9 cellular contexts compared by ENCODE assay signal in genomic region chr12:47818701-47819543, GRCh38. TPM values are rescaled to one million over a fixed set of nuclear protein-coding genes. Genes with fewer than 3 reads are reported as not detected.
DNase-seq lines count a peak whose midpoint lies in the region; ATAC-seq, FAIRE-seq and TF ChIP-seq lines count a peak whose summit lies in the region.
"Had no signal": no experiment of that assay in that cellular context is flagged by ENCODE, and none has a peak within 500 bp of the region (broad histone marks: within the 10 kb centered on the region; RNA-seq: fewer than 3 reads in every experiment).

No MANE protein-coding gene starts in this region.

- peak; percentile 15 for TF ChIP-seq CTCF in GM12865 (IDR thresholded peaks at IDR 0.05; ENCODE audit: insufficient read depth, low read depth, low read length, missing control alignments)
- TF ChIP-seq CTCF in RWPE2 (IDR thresholded peaks at IDR 0.05; ENCODE audit: poor library complexity, severe bottlenecking) = peak; percentile 27
- TF ChIP-seq CTCF in K562 (IDR thresholded peaks at IDR 0.05 in 2 of 3, conservative IDR thresholded peaks at IDR 0.05 in 1 of 3; ENCODE audit: insufficient read depth in 2 of 3, low read depth in 1 of 3, low read length in 3 of 3) = peak; percentile 54 to 70 (median 63)

- DNase-seq in GM12865 (ENCODE audit: low read depth) (peak; percentile 50), RWPE2 (ENCODE audit: low spot score) (no peak), K562 (ENCODE audit: extremely low read depth in 1 of 4, low spot score in 3 of 4) (peak; percentile 77 to 83 (median 82)), T1000 (lab: John Stamatoyannopoulos, UW) (no peak), GF-D8 (lab: John Stamatoyannopoulos, UW) (no peak)

- no peaks in the 10 kb centered on the region for H4K20me1 ChIP-seq in K562 (replicated peaks; ENCODE audit: control insufficient read depth, insufficient read depth, low read length)

- peak overlapping the region; percentile 58 to 91 for H3K9ac ChIP-seq in K562 (ENCODE audit: insufficient read depth in 1 of 2, low read depth in 2 of 2, low read length in 2 of 2)
- H3K9ac ChIP-seq in skeletal muscle satellite cell (ENCODE audit: low read depth, low read length) = peak overlapping the region; percentile 92

- FAIRE-seq in K562 (lab: Jason Lieb, UNC) = no peak
- FAIRE-seq: endometrium had no signal

- intact Hi-C loops in K562 (cut with micrococcal nuclease) = loop anchor here (1.0 kb wide), 1 partner anchor 18 kb away; no protein-coding TSS in a partner anchor

- POLR2A ChIA-PET in K562 (lab: Yijun Ruan, JAX) = interaction anchor here (1.0 to 2.6 kb wide), 4 partner anchors 9 to 14 kb away, joined by 3 to 18 read pairs (median 6); no protein-coding TSS in a partner anchor

- H3K4me1 ChIP-seq in RWPE2 (ENCODE audit: insufficient read depth, poor library complexity, severe bottlenecking) (peaks cover 21% of the 10 kb centered on the region), K562 (replicated peaks in 1 of 2; ENCODE audit: control insufficient read depth in 2 of 2, insufficient read depth in 2 of 2, low read length in 2 of 2) (peaks cover 51 to 59% of the 10 kb centered on the region in 2 experiments), skeletal muscle satellite cell (ENCODE audit: control insufficient read depth, insufficient read depth, low read length) (peaks cover 76% of the 10 kb centered on the region)

- 0 out of 2 replicates have a peak overlapping the region, but pooled peaks have one; percentile 2 for H2AFZ ChIP-seq in K562 (ENCODE audit: low read depth, low read length)

- no peaks in the 10 kb centered on the region for H3K27me3 ChIP-seq in RWPE2 (ENCODE audit: insufficient read depth, poor library complexity, severe bottlenecking)
- H3K27me3 ChIP-seq in K562 (ENCODE audit: control insufficient read depth in 2 of 2, insufficient read depth in 2 of 2, low read length in 2 of 2) = no peaks in the 10 kb centered on the region
- H3K27me3 ChIP-seq in skeletal muscle satellite cell (ENCODE audit: control insufficient read depth, insufficient read depth, low read length) = no peaks in the 10 kb centered on the region

- WGBS in K562 (ENCODE audit: insufficient coverage, low coverage, missing lambda C conversion rate) = under 1% methylated on average over 37 of the region's 49 CpGs

- TF ChIP-seq POLR2A in K562 (conservative IDR thresholded peaks at IDR 0.05) = no peak

- peaks cover 66% of the 10 kb centered on the region for H3K79me2 ChIP-seq in K562 (ENCODE audit: control insufficient read depth, insufficient read depth, low read length)

- no peak for TF ChIP-seq EP300 in K562 (IDR thresholded peaks at IDR 0.05; ENCODE audit: low read length)

- in situ Hi-C loops in K562 (cut with MboI) = no loop called here

- CTCF ChIA-PET in K562 (lab: Yijun Ruan, JAX; ENCODE audit: low intra/inter-chr PET ratio) = interaction anchor here (0.5 to 2.6 kb wide), 3 partner anchors 16 to 104 kb away, joined by 3 to 17 read pairs (median 3); no protein-coding TSS in a partner anchor

- ATAC-seq in HG02840 (IDR thresholded peaks at IDR 0.05; ENCODE audit: low FRiP score, unreplicated experiment) (peak; percentile 42), RWPE2 (ENCODE audit: low read depth) (peak; percentile 6; the same call in 2 of the 3 replicates), K562 (peak; percentile 74)

- peak; percentile 72 to 75 for TF ChIP-seq RAD21 in K562 (CRISPR knock-in tag; conservative IDR thresholded peaks at IDR 0.05 in 1 of 2, IDR thresholded peaks at IDR 0.05 in 1 of 2)

- H3K9me3 ChIP-seq in RWPE2 (ENCODE audit: severe bottlenecking) (no peaks in the 10 kb centered on the region), K562 (replicated peaks; ENCODE audit: control insufficient read depth, insufficient read depth, low read depth, low read length) (no peaks in the 10 kb centered on the region), iPS-18c (ENCODE audit: control insufficient read depth, insufficient read depth, low read length) (no peaks in the 10 kb centered on the region), skeletal muscle satellite cell (replicated peaks; ENCODE audit: low read length) (no peaks in the 10 kb centered on the region)

- no TSS peak for BruUV-seq in K562 (replicated peaks; lab: Mats Ljungman, UMichigan)

- peak overlapping the region; percentile 83 for H3K4me2 ChIP-seq in K562 (ENCODE audit: insufficient read depth, low read length)
- peak overlapping the region; percentile 98 for H3K4me2 ChIP-seq in skeletal muscle satellite cell (ENCODE audit: low read length)

- H3K9me1 ChIP-seq in K562 (ENCODE audit: control insufficient read depth, insufficient read depth, low read length) = no peaks in the 10 kb centered on the region

- H3K36me3 ChIP-seq in RWPE2 (ENCODE audit: low read depth) = peaks cover 25% of the 10 kb centered on the region
- peaks cover 33% of the 10 kb centered on the region for H3K36me3 ChIP-seq in K562 (ENCODE audit: control insufficient read depth, insufficient read depth, low read length)
- H3K36me3 ChIP-seq in skeletal muscle satellite cell (ENCODE audit: insufficient read depth, low read length) = peaks cover 11% of the 10 kb centered on the region

- H3K27ac ChIP-seq in RWPE2 (ENCODE audit: poor library complexity, severe bottlenecking) (peak overlapping the region; percentile 95), K562 (ENCODE audit: extremely low read depth, low read depth, low read length) (peak overlapping the region; percentile 71)

- H3K4me3 ChIP-seq in GM12865 (ENCODE audit: low read depth, low read length) = peak overlapping the region; percentile 54
- H3K4me3 ChIP-seq in RWPE2 (ENCODE audit: severe bottlenecking) = peak overlapping the region; percentile 94
- peak overlapping the region; percentile 68 for H3K4me3 ChIP-seq in K562
- peak overlapping the region; percentile 71 for H3K4me3 ChIP-seq in iPS-18c (ENCODE audit: insufficient read depth, low read depth, low read length)
- peak overlapping the region; percentile 96 for H3K4me3 ChIP-seq in skeletal muscle satellite cell (ENCODE audit: low read length)

TF ChIP-seq in K562, 482 proteins besides CTCF, POLR2A, EP300 and RAD21 (continues in another document):
- 0 out of 2 replicates have a peak, but pooled peaks have one; percentile 15 for TF ChIP-seq ZNF12 (CRISPR knock-in tag; IDR thresholded peaks at IDR 0.05)
- TF ChIP-seq SMC3 (conservative IDR thresholded peaks at IDR 0.05; ENCODE audit: insufficient read depth, low read depth, low read length) = 0 out of 2 replicates have a peak, but pooled peaks have one; percentile 20
- peak; percentile 66; the same call in 1 of the 2 replicates for TF ChIP-seq MTA3 (IDR thresholded peaks at IDR 0.05; ENCODE audit: borderline replicate concordance)
- TF ChIP-seq RB1 (IDR thresholded peaks at IDR 0.05; ENCODE audit: low read depth) = 0 out of 2 replicates have a peak, but pooled peaks have one; percentile 7
- no peak for TF ChIP-seq E2F5 (CRISPR knock-in tag; IDR thresholded peaks at IDR 0.05)
- no peak for TF ChIP-seq POLR2H (tag; IDR thresholded peaks at IDR 0.05; ENCODE audit: low read depth)
- TF ChIP-seq PHB (CRISPR knock-in tag; IDR thresholded peaks at IDR 0.05) = 0 out of 2 replicates have a peak, but pooled peaks have one; percentile 59

RNA-seq across cellular contexts. Expression of gene HDAC7, which starts 0.8 kb away (rescaled TPM):
- 123 and 300 TPM in 2 replicates for total RNA-seq in K562 (2011; cell fraction: chromatin; rRNA removed; ENCODE audit: low replicate concordance)
- 143 and 147 TPM in 2 replicates for total RNA-seq in K562 (2011; cell fraction: nucleolus; rRNA removed)
- total RNA-seq in K562 (2011; cell fraction: nucleoplasm; rRNA removed) = 123 and 161 TPM in 2 replicates
- total RNA-seq in K562 (2014; rRNA removed) = 38.4 and 57.4 TPM in 2 replicates
- total RNA-seq in K562 (2014; rRNA removed; fragmentation: Illumina TruSeq; extraction: Trizol) = 22.2 and 30.2 TPM in 2 replicates
- 26.7 and 28.2 TPM in 2 replicates for total RNA-seq in K562 (2015; rRNA removed; fragmentation: Illumina TruSeq; extraction: Trizol)
- total RNA-seq in K562 (2021) = 119 and 129 TPM in 2 replicates
- 31.1 and 33.7 TPM in 2 replicates for polyA plus RNA-seq in K562 (2011; rRNA removed)
- polyA plus RNA-seq in K562 (2011; cell fraction: cytosol; rRNA removed) = 20.6 and 43.9 TPM in 2 replicates
- polyA plus RNA-seq in K562 (2011; cell fraction: nucleus; rRNA removed) = 215 and 430 TPM in 2 replicates
- 67.8 and 112 TPM in 2 replicates for polyA plus RNA-seq in K562 (2012)
- polyA plus RNA-seq in K562 (2014; fragmentation: Illumina TruSeq; extraction: Trizol) = 71.9 and 82.7 TPM in 2 replicates
- polyA plus RNA-seq in K562 (2014; fragmentation: Nextera tagmentation; extraction: Ambion mirVana) = 1 to 10 TPM; 2.5 to 3.8 TPM
- 78.0 and 82.7 TPM in 2 replicates for polyA plus RNA-seq in K562 (2014; rRNA removed)
- polyA minus RNA-seq in K562 (2011; rRNA and poly(A)+ RNA removed) = 8.5 and 12.0 TPM in 2 replicates
- polyA minus RNA-seq in K562 (2011; cell fraction: cytosol; rRNA and poly(A)+ RNA removed) = 28.2 and 32.6 TPM in 2 replicates
- polyA minus RNA-seq in K562 (2011; cell fraction: nucleus; rRNA and poly(A)+ RNA removed) = 41.2 and 50.1 TPM in 2 replicates
- 26.9 and 39.5 TPM in 2 replicates for total RNA-seq in skeletal muscle satellite cell (2012; rRNA removed)

RNA-seq across cellular contexts. Expression of gene SLC48A1, which starts 45.9 kb away (rescaled TPM):
- total RNA-seq in K562 (2011; cell fraction: chromatin; rRNA removed; ENCODE audit: low replicate concordance) = 18.5 and 36.8 TPM in 2 replicates
- total RNA-seq in K562 (2011; cell fraction: nucleolus; rRNA removed) = 31.2 and 31.5 TPM in 2 replicates
- 45.5 and 69.2 TPM in 2 replicates for total RNA-seq in K562 (2011; cell fraction: nucleoplasm; rRNA removed)
- 16.3 and 25.4 TPM in 2 replicates for total RNA-seq in K562 (2014; rRNA removed)
- total RNA-seq in K562 (2014; rRNA removed; fragmentation: Illumina TruSeq; extraction: Trizol) = 13.1 and 18.3 TPM in 2 replicates
- 16.1 and 16.2 TPM in 2 replicates for total RNA-seq in K562 (2015; rRNA removed; fragmentation: Illumina TruSeq; extraction: Trizol)
- total RNA-seq in K562 (2021) = 37.5 and 41.9 TPM in 2 replicates
- 10.7 and 15.7 TPM in 2 replicates for polyA plus RNA-seq in K562 (2011; rRNA removed)
- 16.7 and 26.0 TPM in 2 replicates for polyA plus RNA-seq in K562 (2011; cell fraction: cytosol; rRNA removed)
- 25.7 and 35.1 TPM in 2 replicates for polyA plus RNA-seq in K562 (2011; cell fraction: nucleus; rRNA removed)
- 22.2 and 44.4 TPM in 2 replicates for polyA plus RNA-seq in K562 (2012)
- polyA plus RNA-seq in K562 (2014; fragmentation: Illumina TruSeq; extraction: Trizol) = 28.6 and 30.4 TPM in 2 replicates
- 10 to 100 TPM; 23.5 to 26.9 TPM for polyA plus RNA-seq in K562 (2014; fragmentation: Nextera tagmentation; extraction: Ambion mirVana)
- polyA plus RNA-seq in K562 (2014; rRNA removed) = 18.7 and 23.6 TPM in 2 replicates
- polyA minus RNA-seq in K562 (2011; rRNA and poly(A)+ RNA removed) = 7.6 and 8.9 TPM in 2 replicates
- polyA minus RNA-seq in K562 (2011; cell fraction: cytosol; rRNA and poly(A)+ RNA removed) = 14.8 and 17.6 TPM in 2 replicates
- polyA minus RNA-seq in K562 (2011; cell fraction: nucleus; rRNA and poly(A)+ RNA removed) = 6.9 and 11.6 TPM in 2 replicates
- total RNA-seq in skeletal muscle satellite cell (2012; rRNA removed) = 3.9 and 12.2 TPM in 2 replicates

Comparison
In these comparisons a context has a peak if more than half of its experiments do, and no peak if none do; other contexts are left out.
1. DNase-seq: peak in GM12865 (single experiment) and K562 (4 of 4); none in RWPE2 (single experiment), T1000 (single experiment) and GF-D8 (single experiment).
2. ATAC-seq: peak in every context shown above with its lines; median percentile 74 in K562; 42 in HG02840; 6 in RWPE2.
3. Peak in every context shown above with its lines, with median percentiles within 50 percentile points of each other: H3K4me3 ChIP-seq and CTCF ChIP-seq.